Comparison of ENCODE assay signal across 9 cellular contexts in genomic region chr7:74097937-74098614, GRCh38. TPM values are rescaled to one million over a fixed set of nuclear protein-coding genes. Genes with fewer than 3 reads are reported as not detected.
A peak's percentile ranks its signal among the peaks of the same experiment; 100 is the strongest.
DNase-seq lines count a peak whose midpoint lies in the region; ATAC-seq and TF ChIP-seq lines count a peak whose summit lies in the region.
"Had no signal": no experiment of that assay in that cellular context is flagged by ENCODE, and none has a peak within 500 bp of the region (broad histone marks: within the 10 kb centered on the region; RNA-seq: fewer than 3 reads in every experiment).

No MANE protein-coding gene starts in this region.

- 48 to 73% methylated on average over 3 to 6 of the region's 11 CpGs for WGBS in gastroesophageal sphincter (ENCODE audit: low coverage in 1 of 2), 2 donors

- no peaks in the 10 kb centered on the region for H3K27me3 ChIP-seq in GM23338 (ENCODE audit: insufficient read depth)
- no peaks in the 10 kb centered on the region for H3K27me3 ChIP-seq in WERI-Rb-1 (ENCODE audit: insufficient read depth, low read depth, severe bottlenecking)
- no peaks in the 10 kb centered on the region for H3K27me3 ChIP-seq in gastroesophageal sphincter

- H3K9me3 Mint-ChIP-seq in GM23338, result peaks cover 10% of the 10 kb centered on the region; the same call in 2 of the 3 replicates

- H3K4me1 ChIP-seq in GM23338 (ENCODE audit: insufficient read depth), result peaks cover 17% of the 10 kb centered on the region
- peaks cover 0 to 23% (median 11%) of the 10 kb centered on the region in 3 donors for H3K4me1 ChIP-seq in gastroesophageal sphincter

- H3K4me3 ChIP-seq in GM23338, result no peak overlapping the region
- no peak overlapping the region for H3K4me3 ChIP-seq in WERI-Rb-1 (ENCODE audit: low read depth, low read length)
- H3K4me3 ChIP-seq in gastroesophageal sphincter, result no peak overlapping the region

- peak overlapping the region; percentile 85 for H3K27ac Mint-ChIP-seq in GM23338
- H3K27ac Mint-ChIP-seq: activated naive CD8-positive, alpha-beta T cell had no signal

- H3K4me3 Mint-ChIP-seq in GM23338, result no peak overlapping the region
- H3K4me3 Mint-ChIP-seq: activated naive CD8-positive, alpha-beta T cell had no signal

- H4K20me1 ChIP-seq in GM23338 (replicated peaks; ENCODE audit: insufficient read depth), result no peaks in the 10 kb centered on the region

- no peak for TF ChIP-seq POLR2A in gastroesophageal sphincter (IDR thresholded peaks at IDR 0.05)

- H3F3A ChIP-seq in GM23338 (replicated peaks; ENCODE audit: low read depth), result peaks cover 8% of the 10 kb centered on the region; the same call in 1 of the 2 replicates

- 0 out of 2 replicates have a peak overlapping the region, but pooled peaks have one; percentile 45 for H3K27ac ChIP-seq in GM23338 (ENCODE audit: low read depth)
- peak overlapping the region; percentile 80 for H3K27ac ChIP-seq in WERI-Rb-1
- H3K27ac ChIP-seq in gastroesophageal sphincter, result peak overlapping the region in 3 of 4 donors; percentile 38 to 69 (median 51)

- H2AFZ ChIP-seq in GM23338, result no peak overlapping the region

- H3K27me3 Mint-ChIP-seq in GM23338 (ENCODE audit: insufficient read depth, low read depth, poor library complexity), result peaks cover 5% of the 10 kb centered on the region
- H3K27me3 Mint-ChIP-seq: activated naive CD8-positive, alpha-beta T cell had no signal

- no peaks in the 10 kb centered on the region for H3K9me2 ChIP-seq in GM23338 (ENCODE audit: insufficient read depth)

- peaks cover 5% of the 10 kb centered on the region; the same call in 1 of the 2 replicates for H3K79me2 ChIP-seq in GM23338 (replicated peaks; ENCODE audit: insufficient read depth)

- TF ChIP-seq EP300 in gastroesophageal sphincter (IDR thresholded peaks at IDR 0.05), result no peak

- peaks cover 17% of the 10 kb centered on the region for H3K4me1 Mint-ChIP-seq in GM23338

- DNase-seq in GM23338 (ENCODE audit: low spot score) (no peak), WERI-Rb-1 (peak; percentile 84), stromal cell of bone marrow (ENCODE audit: low read depth) (peak; percentile 94), HuH-7.5 (ENCODE audit: low spot score) (no peak), MV-4-11 (lab: John Stamatoyannopoulos, UW) (no peak), NOMO-1 treated with DMSO at 0.1 percent for 48 hours (lab: John Stamatoyannopoulos, UW; ENCODE audit: unreplicated experiment) (no peak)
- DNase-seq in effector CD8-positive, alpha-beta T cell (lab: John Stamatoyannopoulos, UW), result no peak

- ATAC-seq in GM23338, result no peak
- peak; percentile 71 for ATAC-seq in gastroesophageal sphincter

- H3K9me3 ChIP-seq in WERI-Rb-1 (ENCODE audit: severe bottlenecking) (peaks cover 6% of the 10 kb centered on the region), gastroesophageal sphincter (no peaks in the 10 kb centered on the region)

- H3K4me2 ChIP-seq in GM23338, result no peak overlapping the region

- no peak for TF ChIP-seq CTCF in GM23338 (conservative IDR thresholded peaks at IDR 0.05; ENCODE audit: low read depth in 2 of 2)
- TF ChIP-seq CTCF in WERI-Rb-1 (IDR thresholded peaks at IDR 0.05; ENCODE audit: low read depth, low read length), result no peak
- TF ChIP-seq CTCF in gastroesophageal sphincter (IDR thresholded peaks at IDR 0.05), result no peak

- H3K36me3 ChIP-seq in GM23338 (ENCODE audit: insufficient read depth) (peaks cover 18% of the 10 kb centered on the region), WERI-Rb-1 (peaks cover 35% of the 10 kb centered on the region), gastroesophageal sphincter (peaks cover 0 to 61% of the 10 kb centered on the region in 2 donors)

- peaks cover 58% of the 10 kb centered on the region for H3K36me3 Mint-ChIP-seq in GM23338 (ENCODE audit: low read depth)

TF ChIP-seq in GM23338, 12 proteins besides CTCF, POLR2A, EP300 and RAD21:
- TF ChIP-seq ZNF114 (CRISPR knock-in tag; IDR thresholded peaks at IDR 0.05), result no peak
- no peak for TF ChIP-seq NANOG (IDR thresholded peaks at IDR 0.05; ENCODE audit: borderline replicate concordance)
- no peak for TF ChIP-seq EZH2phosphoT487 (IDR thresholded peaks at IDR 0.05; ENCODE audit: unreplicated experiment)
- no peak for TF ChIP-seq POLR2AphosphoS5 (IDR thresholded peaks at IDR 0.05; ENCODE audit: low read depth)
- no peak for TF ChIP-seq STAT1 (IDR thresholded peaks at IDR 0.05; ENCODE audit: unreplicated experiment)
- TF ChIP-seq REST (IDR thresholded peaks at IDR 0.05; ENCODE audit: unreplicated experiment), result no peak
TF ChIP-seq in GM23338: peak in this region for 0.

RNA-seq across cellular contexts. Expression of gene LIMK1, which starts 14.5 kb away (rescaled TPM):
- total RNA-seq in GM23338 (2014; rRNA removed; shearing (Covaris generic)), result 77.9 and 96.5 TPM in 2 replicates
- 13.0 and 17.3 TPM in 2 replicates for polyA plus RNA-seq in GM23338 (2016; fragmentation: Nextera tagmentation; extraction: Ambion mirVana)
- 10 to 100 TPM in 3 of 4 donors, 1 to 10 TPM in 1; 7.2 to 20.6 (median 13.2) TPM for total RNA-seq in gastroesophageal sphincter

Comparison
In these comparisons a context has a peak if more than half of its experiments do, and no peak if none do; other contexts are left out.
1. DNase-seq: peak in WERI-Rb-1 (single experiment) and stromal cell of bone marrow (single experiment); none in GM23338 (single experiment), HuH-7.5 (single experiment), effector CD8-positive, alpha-beta T cell (single experiment), MV-4-11 (single experiment) and NOMO-1 treated with DMSO at 0.1 percent for 48 hours (single experiment).
2. Peak in every context shown above with its lines, with median percentiles within 50 percentile points of each other: H3K27ac ChIP-seq.